ENCODE assay signal across 8 cellular contexts in the genomic region with DNA sequence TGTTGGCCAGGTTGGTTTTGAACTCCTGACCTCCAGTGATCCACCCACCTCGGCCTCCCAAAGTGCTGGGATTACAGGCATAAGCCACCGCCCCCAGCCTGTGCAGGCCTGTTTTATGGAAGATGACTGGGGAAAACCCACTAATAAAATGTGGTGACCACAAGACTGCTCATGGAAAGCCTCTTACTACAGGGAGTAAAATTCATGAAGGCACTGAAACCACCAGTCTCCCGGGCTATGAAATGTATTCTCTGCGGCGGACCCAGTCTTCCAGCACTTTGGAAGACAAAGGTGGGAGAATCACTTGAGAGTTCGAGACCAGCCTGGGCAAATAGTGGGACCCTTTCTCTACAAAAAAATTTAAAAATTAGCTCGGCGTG. TPM values are rescaled to one million over a fixed set of nuclear protein-coding genes. Genes with fewer than 3 reads are reported as not detected.
A peak's percentile ranks its signal among the peaks of the same experiment; 100 is the strongest.
DNase-seq lines count a peak whose midpoint lies in the region; FAIRE-seq and TF ChIP-seq lines count a peak whose summit lies in the region.
"Not testable (repeated sequence)": the region's sequence is repeated elsewhere in the genome, so short reads cannot be mapped to it uniquely, and the experiment has no call there.

No MANE protein-coding gene starts in this region.

- peak overlapping the region; percentile 96; the same call in 1 of the 2 replicates for H3K9ac ChIP-seq in BLaER1
- H3K9ac ChIP-seq in HUES64 (ENCODE audit: low read depth, low read length), result peak overlapping the region; percentile 68; the same call in 1 of the 2 replicates
- peak overlapping the region; percentile 92 for H3K9ac ChIP-seq in adipocyte (ENCODE audit: low read length)
- H3K9ac ChIP-seq in keratinocyte (ENCODE audit: control insufficient read depth, extremely low read depth, insufficient read depth, low read length), result peak overlapping the region; percentile 91
- H3K9ac ChIP-seq in neural progenitor cell, result not testable (repeated sequence)
- peak overlapping the region in 1 of 2 donors; percentile 80 for H3K9ac ChIP-seq in stomach smooth muscle (ENCODE audit: low read length in 2 of 2)

- H3K4me3 ChIP-seq in BLaER1, result peak overlapping the region; percentile 91
- peak overlapping the region; percentile 85 for H3K4me3 ChIP-seq in HUES64 (ENCODE audit: low read length)
- H3K4me3 ChIP-seq in adipocyte (ENCODE audit: low read length), result peak overlapping the region; percentile 92
- H3K4me3 ChIP-seq in keratinocyte (ENCODE audit: control insufficient read depth in 2 of 3, extremely low read depth in 1 of 3, insufficient read depth in 2 of 3, low read depth in 1 of 3, low read length in 3 of 3), result peak overlapping the region; percentile 64 to 90 (median 88)
- H3K4me3 ChIP-seq in neural progenitor cell, result peak overlapping the region; percentile 84
- H3K4me3 ChIP-seq in stomach smooth muscle (ENCODE audit: low read length in 2 of 2), result peak overlapping the region; percentile 86 to 92

- H3K27ac ChIP-seq in BLaER1, result peak overlapping the region; percentile 92; the same call in 1 of the 2 replicates
- not testable (repeated sequence) for H3K27ac ChIP-seq in HUES64 (ENCODE audit: low read depth, low read length); neural progenitor cell
- H3K27ac ChIP-seq in keratinocyte (ENCODE audit: control insufficient read depth, insufficient read depth, low read length), result peak overlapping the region; percentile 79
- H3K27ac ChIP-seq in stomach smooth muscle (ENCODE audit: low read length), result peak overlapping the region; percentile 86

- H4K20me1 ChIP-seq in BLaER1; keratinocyte (ENCODE audit: control insufficient read depth, extremely low read depth, insufficient read depth, low read length); neural progenitor cell (ENCODE audit: low read depth): not testable (repeated sequence)

- H3K4me3 Mint-ChIP-seq in T-helper 1 cell treated with Interleukin-12 subunit alpha and Interleukin-12 subunit beta and Interleukin-4 antibody, amounts not matched to agents 30 μg/mL and 1 μg/mL, for 36 hours, result peak overlapping the region; percentile 91
- H3K4me3 Mint-ChIP-seq in endothelial cell (ENCODE audit: unreplicated experiment), result peak overlapping the region; percentile 91
- H3K4me3 Mint-ChIP-seq in neural progenitor cell, result peak overlapping the region; percentile 99

- not testable (repeated sequence) for H3K36me3 Mint-ChIP-seq in T-helper 1 cell treated with Interleukin-12 subunit alpha and Interleukin-12 subunit beta and Interleukin-4 antibody, amounts not matched to agents 30 μg/mL and 1 μg/mL, for 36 hours (ENCODE audit: low read depth); endothelial cell (ENCODE audit: low read depth, unreplicated experiment)
- H3K36me3 Mint-ChIP-seq in neural progenitor cell, result peaks cover 11% of the 10 kb centered on the region

- H3K27ac Mint-ChIP-seq in T-helper 1 cell treated with Interleukin-12 subunit alpha and Interleukin-12 subunit beta and Interleukin-4 antibody, amounts not matched to agents 30 μg/mL and 1 μg/mL, for 36 hours, result peak overlapping the region; percentile 87
- peak overlapping the region; percentile 30 for H3K27ac Mint-ChIP-seq in endothelial cell (ENCODE audit: unreplicated experiment)
- peak overlapping the region; percentile 79 for H3K27ac Mint-ChIP-seq in neural progenitor cell

- H3F3A ChIP-seq in neural progenitor cell (ENCODE audit: low read depth), result not testable (repeated sequence)

- not testable (repeated sequence) for DNase-seq in adipocyte (ENCODE audit: low read depth); endothelial cell (ENCODE audit: low spot score); keratinocyte (ENCODE audit: low read depth, low spot score); neural progenitor cell (ENCODE audit: low spot score)

- H3K9me3 ChIP-seq in BLaER1; HUES64 (ENCODE audit: insufficient read depth, low read depth, low read length); adipocyte (ENCODE audit: control insufficient read depth, low read length); keratinocyte (ENCODE audit: control insufficient read depth, low read depth, low read length); neural progenitor cell (ENCODE audit: low read depth); stomach smooth muscle (ENCODE audit: control insufficient read depth in 2 of 2, low read length in 2 of 2): not testable (repeated sequence)

- H3K4me2 ChIP-seq in BLaER1 (peak overlapping the region; percentile 81), keratinocyte (ENCODE audit: control insufficient read depth, extremely low read depth, insufficient read depth, low read depth, low read length) (peak overlapping the region; percentile 87), neural progenitor cell (peak overlapping the region; percentile 97)

- dilution Hi-C loops in keratinocyte (cut with MboI; ENCODE audit: extremely low pct_ligation_motif_present, low sequenced_read_pairs), result not testable (repeated sequence)

- 98% methylated on average over 5 of the region's 8 CpGs for WGBS in HUES64

- H3K9me1 ChIP-seq in keratinocyte (ENCODE audit: control insufficient read depth, extremely low read depth, insufficient read depth, low read length), result not testable (repeated sequence)

- not testable (repeated sequence) for H3K27me3 ChIP-seq in BLaER1; HUES64 (ENCODE audit: insufficient read depth, low read length); adipocyte (replicated peaks; ENCODE audit: control insufficient read depth, insufficient read depth, low read length); keratinocyte (ENCODE audit: control insufficient read depth, extremely low read depth, insufficient read depth, low read length); neural progenitor cell; stomach smooth muscle (ENCODE audit: control insufficient read depth in 1 of 2, insufficient read depth in 2 of 2, low read length in 2 of 2)

- H3K4me1 Mint-ChIP-seq in T-helper 1 cell treated with Interleukin-12 subunit alpha and Interleukin-12 subunit beta and Interleukin-4 antibody, amounts not matched to agents 30 μg/mL and 1 μg/mL, for 36 hours (ENCODE audit: low read depth); endothelial cell (ENCODE audit: unreplicated experiment): not testable (repeated sequence)
- peaks cover 11% of the 10 kb centered on the region for H3K4me1 Mint-ChIP-seq in neural progenitor cell

- not testable (repeated sequence) for H3K4me1 ChIP-seq in BLaER1; HUES64 (ENCODE audit: insufficient read depth, low read length); adipocyte (ENCODE audit: control insufficient read depth, insufficient read depth, low read length); keratinocyte (ENCODE audit: control insufficient read depth, extremely low read depth, insufficient read depth, low read length); neural progenitor cell; stomach smooth muscle (ENCODE audit: control insufficient read depth, insufficient read depth, low read length)

- TF ChIP-seq CTCF in endothelial cell (IDR thresholded peaks at IDR 0.05; ENCODE audit: unreplicated experiment); keratinocyte (optimal IDR thresholded peaks at IDR 0.05 in 1 of 3, IDR thresholded peaks at IDR 0.05 in 1 of 3, conservative IDR thresholded peaks at IDR 0.05 in 1 of 3; ENCODE audit: extremely low read depth in 1 of 3, insufficient read depth in 2 of 3, low read length in 3 of 3); neural progenitor cell (IDR thresholded peaks at IDR 0.05): not testable (repeated sequence)

- H3K27me3 Mint-ChIP-seq in T-helper 1 cell treated with Interleukin-12 subunit alpha and Interleukin-12 subunit beta and Interleukin-4 antibody, amounts not matched to agents 30 μg/mL and 1 μg/mL, for 36 hours (ENCODE audit: low read depth); endothelial cell (ENCODE audit: unreplicated experiment); neural progenitor cell (ENCODE audit: insufficient read depth, low read depth): not testable (repeated sequence)

- FAIRE-seq in keratinocyte (lab: Jason Lieb, UNC), result not testable (repeated sequence)

- peaks cover 16% of the 10 kb centered on the region for H3K79me2 ChIP-seq in keratinocyte (ENCODE audit: control insufficient read depth, insufficient read depth, low read length)
- H3K79me2 ChIP-seq in neural progenitor cell (ENCODE audit: low read depth), result peaks cover 22% of the 10 kb centered on the region

- H2AFZ ChIP-seq in keratinocyte (ENCODE audit: control insufficient read depth, low read length), result not testable (repeated sequence)
- H2AFZ ChIP-seq in neural progenitor cell (replicated peaks), result peak overlapping the region; percentile 86

- H3K36me3 ChIP-seq in BLaER1, result peaks cover 17% of the 10 kb centered on the region
- H3K36me3 ChIP-seq in HUES64 (ENCODE audit: insufficient read depth, low read length), result peaks cover 18% of the 10 kb centered on the region
- H3K36me3 ChIP-seq in adipocyte (ENCODE audit: control insufficient read depth, insufficient read depth, low read length, severe bottlenecking), result peaks cover 14% of the 10 kb centered on the region
- H3K36me3 ChIP-seq in keratinocyte (ENCODE audit: control insufficient read depth in 2 of 2, extremely low read depth in 1 of 2, insufficient read depth in 2 of 2, low read length in 2 of 2); neural progenitor cell; stomach smooth muscle (ENCODE audit: control insufficient read depth in 2 of 2, insufficient read depth in 2 of 2, low read length in 2 of 2): not testable (repeated sequence)

- H3K9me3 Mint-ChIP-seq in T-helper 1 cell treated with Interleukin-12 subunit alpha and Interleukin-12 subunit beta and Interleukin-4 antibody, amounts not matched to agents 30 μg/mL and 1 μg/mL, for 36 hours; endothelial cell (ENCODE audit: unreplicated experiment); neural progenitor cell: not testable (repeated sequence)

RNA-seq across cellular contexts. Expression of a gene that starts 0.7 kb away (rescaled TPM):
- polyA plus RNA-seq in HUES64 (2013, experiment 1 of 2), result 47.6 TPM
- 39.6 TPM for polyA plus RNA-seq in HUES64 (2013, experiment 2 of 2)
- total RNA-seq in endothelial cell (ENCODE audit: unreplicated experiment) (41.4 TPM), neural progenitor cell (ENCODE audit: low replicate concordance) (27.7 and 61.0 TPM in 2 replicates)
- 25.3 to 37.6 TPM (median 30.8 TPM) in 3 replicates for polyA plus RNA-seq in keratinocyte
- polyA plus RNA-seq in keratinocyte (2011; ENCODE audit: low read depth), result 6.8 TPM
- 15.7 and 22.2 TPM in 2 replicates for polyA plus RNA-seq in keratinocyte (2011; cell fraction: cytosol; rRNA removed)
- polyA plus RNA-seq in keratinocyte (2011; cell fraction: nucleus; rRNA removed), result 25.2 and 26.1 TPM in 2 replicates
- 16.2 and 30.5 TPM in 2 replicates for polyA plus RNA-seq in keratinocyte (2012; ENCODE audit: low replicate concordance)
- polyA minus RNA-seq in keratinocyte, result 17.1 to 25.5 TPM (median 23.9 TPM) in 3 replicates
- polyA minus RNA-seq in keratinocyte (2011; cell fraction: cytosol; rRNA and poly(A)+ RNA removed), result 20.7 TPM
- polyA minus RNA-seq in keratinocyte (2011; cell fraction: nucleus; rRNA and poly(A)+ RNA removed), result 14.2 and 15.6 TPM in 2 replicates

RNA-seq across cellular contexts. Expression of a gene that starts 18.1 kb away (rescaled TPM):
- polyA plus RNA-seq in HUES64 (2013, experiment 1 of 2), result 8.2 TPM
- 6.8 TPM for polyA plus RNA-seq in HUES64 (2013, experiment 2 of 2)
- total RNA-seq in endothelial cell (ENCODE audit: unreplicated experiment) (12.7 TPM), neural progenitor cell (ENCODE audit: low replicate concordance) (10.3 and 19.9 TPM in 2 replicates)
- 8.1 to 8.6 TPM (median 8.4 TPM) in 3 replicates for polyA plus RNA-seq in keratinocyte
- 11.0 TPM for polyA plus RNA-seq in keratinocyte (2011; ENCODE audit: low read depth)
- 7.2 and 7.7 TPM in 2 replicates for polyA plus RNA-seq in keratinocyte (2011; cell fraction: cytosol; rRNA removed)
- 14.9 and 15.7 TPM in 2 replicates for polyA plus RNA-seq in keratinocyte (2011; cell fraction: nucleus; rRNA removed)
- polyA plus RNA-seq in keratinocyte (2012; ENCODE audit: low replicate concordance), result 4.5 and 6.1 TPM in 2 replicates
- 6.1 to 8.0 TPM (median 6.6 TPM) in 3 replicates for polyA minus RNA-seq in keratinocyte
- 10.7 TPM for polyA minus RNA-seq in keratinocyte (2011; cell fraction: cytosol; rRNA and poly(A)+ RNA removed)
- polyA minus RNA-seq in keratinocyte (2011; cell fraction: nucleus; rRNA and poly(A)+ RNA removed), result 6.2 and 13.5 TPM in 2 replicates

Comparison
In these comparisons a context has a peak if more than half of its experiments do, and no peak if none do; other contexts are left out.
1. H3K27ac Mint-ChIP-seq: peak in every context shown above with its lines; median percentile 87 in T-helper 1 cell treated with Interleukin-12 subunit alpha and Interleukin-12 subunit beta and Interleukin-4 antibody, amounts not matched to agents 30 μg/mL and 1 μg/mL, for 36 hours; 79 in neural progenitor cell; 30 in endothelial cell.